Comparison of ENCODE assay signal across 8 cellular contexts in genomic region chr4:52751349-52751911, GRCh38. TPM values are rescaled to one million over a fixed set of nuclear protein-coding genes. Genes with fewer than 3 reads are reported as not detected.
DNase-seq lines count a peak whose midpoint lies in the region; ATAC-seq and TF ChIP-seq lines count a peak whose summit lies in the region.

Gene ERVMER34-1 (minus strand): TSS chr4:52751425. CDS start chr4:52745520, 5,905 bp downstream.

- H3K4me3 ChIP-seq in effector memory CD4-positive, alpha-beta T cell (ENCODE audit: insufficient read depth, low read depth, low read length, poor library complexity, severe bottlenecking), result peak within 1 kb of the TSS; percentile 60
- peak within 1 kb of the TSS; percentile 29 for H3K4me3 ChIP-seq in lung
- peak within 1 kb of the TSS; percentile 43 to 51 (median 51) for H3K4me3 ChIP-seq in thyroid gland (replicated peaks in 1 of 3)

- DNase-seq in G401 (ENCODE audit: low spot score) (peak; percentile 56), RWPE1 (ENCODE audit: low spot score) (peak; percentile 81), lung (ENCODE audit: low spot score) (peak; percentile 80), thyroid gland (peak; percentile 79 to 80), mesenteric fat pad (ENCODE audit: low spot score) (no peak)
- no peak for DNase-seq in effector memory CD4-positive, alpha-beta T cell

- ATAC-seq in lung (ENCODE audit: insufficient read depth, low FRiP score) (peak; percentile 83), GM18519 (IDR thresholded peaks at IDR 0.05; ENCODE audit: low FRiP score, unreplicated experiment) (no peak), GM21786 (IDR thresholded peaks at IDR 0.05; ENCODE audit: unreplicated experiment) (no peak)

- TF ChIP-seq CTCF in RWPE1 (conservative IDR thresholded peaks at IDR 0.05; ENCODE audit: low read depth), result no peak
- TF ChIP-seq CTCF in lung (IDR thresholded peaks at IDR 0.05; ENCODE audit: control extremely low read depth, extremely low read depth), result no peak
- no peak for TF ChIP-seq CTCF in thyroid gland (IDR thresholded peaks at IDR 0.05)

- H3K36me3 ChIP-seq in effector memory CD4-positive, alpha-beta T cell (ENCODE audit: control insufficient read depth, insufficient read depth, low read length), result no peaks in the 10 kb centered on the region
- H3K36me3 ChIP-seq in lung (ENCODE audit: control insufficient read depth in 2 of 2, insufficient read depth in 2 of 2, low read length in 2 of 2), result no peaks in the 10 kb centered on the region
- H3K36me3 ChIP-seq in thyroid gland, result no peaks in the 10 kb centered on the region

- H3K4me1 ChIP-seq in effector memory CD4-positive, alpha-beta T cell (ENCODE audit: control insufficient read depth, insufficient read depth, low read length, poor library complexity, severe bottlenecking), result peaks cover 10% of the 10 kb centered on the region
- H3K4me1 ChIP-seq in lung (ENCODE audit: control insufficient read depth in 2 of 2, insufficient read depth in 2 of 2, low read length in 2 of 2), result peaks cover 0 to 11% of the 10 kb centered on the region in 2 donors
- peaks cover 0 to 5% of the 10 kb centered on the region in 2 donors for H3K4me1 ChIP-seq in thyroid gland

- CTCF ChIA-PET in RWPE1 (lab: Yijun Ruan, JAX), result no interaction called here

- WGBS in lung, 2 donors, result 6 to 7% methylated on average over 38 of the region's 38 CpGs
- WGBS in thyroid gland, 2 donors, result 10 to 12% methylated on average over 18 to 25 of the region's 38 CpGs

- POLR2A ChIA-PET in RWPE1 (lab: Yijun Ruan, JAX; ENCODE audit: low non-redundant PET), result interaction anchor here (0.6 to 1.0 kb wide), 3 partner anchors 73 to 109 kb away, joined by 3 to 5 read pairs (median 4); no protein-coding TSS in a partner anchor

- H3K27ac ChIP-seq in RWPE1, result peak within 1 kb of the TSS; percentile 28
- H3K27ac ChIP-seq in effector memory CD4-positive, alpha-beta T cell (ENCODE audit: insufficient read depth, low read length, poor library complexity, severe bottlenecking), result no peak within 1 kb of the TSS
- H3K27ac ChIP-seq in lung (ENCODE audit: low read depth in 1 of 2, low read length in 1 of 2), result peak within 1 kb of the TSS in 1 of 2 donors; percentile 46
- no peak within 1 kb of the TSS for H3K27ac ChIP-seq in thyroid gland

- no peaks in the 10 kb centered on the region for H3K9me3 ChIP-seq in effector memory CD4-positive, alpha-beta T cell (ENCODE audit: control insufficient read depth, low read length)
- H3K9me3 ChIP-seq in lung (ENCODE audit: control insufficient read depth in 2 of 2, insufficient read depth in 1 of 2, low read length in 1 of 2) (no peaks in the 10 kb centered on the region), thyroid gland (no peaks in the 10 kb centered on the region)

- in situ Hi-C loops in G401 (cut with HindIII; ENCODE audit: low sequenced_read_pairs), result no loop called here

- intact Hi-C loops in thyroid gland (cut with DNase I), result no loop called here

- peak in 1 of 2 donors; percentile 36 for TF ChIP-seq POLR2A in thyroid gland (IDR thresholded peaks at IDR 0.05)

- H3K27me3 ChIP-seq in effector memory CD4-positive, alpha-beta T cell (replicated peaks; ENCODE audit: control insufficient read depth, insufficient read depth, low read length, poor library complexity, severe bottlenecking), result peaks cover 17% of the 10 kb centered on the region
- H3K27me3 ChIP-seq in lung (ENCODE audit: control insufficient read depth, insufficient read depth) (no peaks in the 10 kb centered on the region), thyroid gland (no peaks in the 10 kb centered on the region)

RNA-seq across cellular contexts. Expression of gene ERVMER34-1, which starts in this region (rescaled TPM):
- not detected in 2 replicates for total RNA-seq in G401 (2014; rRNA removed; shearing (Covaris generic))
- total RNA-seq in lung, result 1 to 10 TPM in 1 of 2 donors, under 1 TPM in 1; 0.83 to 2.2 TPM
- polyA plus RNA-seq in lung, result under 1 TPM; 0.89 to 0.93 TPM
- 1 to 10 TPM in 2 of 4 donors, under 1 TPM in 2; 0.67 to 1.2 (median 0.90) TPM for total RNA-seq in thyroid gland
- not detected for total RNA-seq in mesenteric fat pad

Comparison
In these comparisons a context has a peak if more than half of its experiments do, and no peak if none do; other contexts are left out.
1. Peak in DNase-seq in G401; RNA of the gene not detected or under 1 TPM.
2. DNase-seq: peak in RWPE1 (single experiment), lung (single experiment) and thyroid gland (2 of 2); none in effector memory CD4-positive, alpha-beta T cell (0 of 3) and mesenteric fat pad (single experiment).
3. Peak in every context shown above with its lines, with median percentiles within 50 percentile points of each other: H3K4me3 ChIP-seq.